ENCODE assay signal across 9 cellular contexts in genomic region chr20:46010491-46011405, GRCh38. TPM values are rescaled to one million over a fixed set of nuclear protein-coding genes. Genes with fewer than 3 reads are reported as not detected.
DNase-seq lines count a peak whose midpoint lies in the region; ATAC-seq, FAIRE-seq and TF ChIP-seq lines count a peak whose summit lies in the region.
"Had no signal": no experiment of that assay in that cellular context is flagged by ENCODE, and none has a peak within 500 bp of the region (broad histone marks: within the 10 kb centered on the region; RNA-seq: fewer than 3 reads in every experiment).

No MANE protein-coding gene starts in this region.

- 0 out of 2 replicates have a peak, but pooled peaks cover 2% of the 10 kb centered on the region for H4K20me1 ChIP-seq in K562 (replicated peaks; ENCODE audit: control insufficient read depth, insufficient read depth, low read length)

- H3K4me2 ChIP-seq in K562 (ENCODE audit: insufficient read depth, low read length), result no peak overlapping the region

- peak overlapping the region; percentile 71 for H3K4me3 Mint-ChIP-seq in T-helper 2 cell treated with Interferon-gamma antibody and Interleukin-4, amounts not matched to agents 5 μg/mL and 100 μg/mL, for 36 hours

- H3K9me3 ChIP-seq in K562 (replicated peaks; ENCODE audit: control insufficient read depth, insufficient read depth, low read depth, low read length) (no peaks in the 10 kb centered on the region), SJCRH30 (replicated peaks) (no peaks in the 10 kb centered on the region; the same call in 1 of the 2 replicates)

- peak; percentile 35 for DNase-seq in T-helper 2 cell treated with Interferon-gamma antibody and Interleukin-4, amounts not matched to agents 5 μg/mL and 100 μg/mL, for 36 hours (ENCODE audit: low spot score)
- DNase-seq in K562 (ENCODE audit: extremely low read depth in 1 of 4, low spot score in 3 of 4) (no peak), retina (peak; percentile 49), SJCRH30 (no peak), cortex of kidney (lab: John Stamatoyannopoulos, UW) (no peak), iPS-NIHi11 (ENCODE audit: low spot score) (no peak), NCI-H1092 (lab: John Stamatoyannopoulos, UW) (no peak)
- DNase-seq: GDM1 had no signal

- intact Hi-C loops in K562 (cut with micrococcal nuclease), result loop anchor here (1.0 kb wide), 1 partner anchor 38 kb away; the partner anchor contains the start of gene ZNF335

- POLR2A ChIA-PET in K562 (lab: Yijun Ruan, JAX), result no interaction called here

- peak overlapping the region; percentile 33 for H3K27ac Mint-ChIP-seq in T-helper 2 cell treated with Interferon-gamma antibody and Interleukin-4, amounts not matched to agents 5 μg/mL and 100 μg/mL, for 36 hours

- no peak overlapping the region for H3K27ac ChIP-seq in K562 (ENCODE audit: extremely low read depth, low read depth, low read length)
- no peak overlapping the region for H3K27ac ChIP-seq in SJCRH30

- H3K27me3 Mint-ChIP-seq in T-helper 2 cell treated with Interferon-gamma antibody and Interleukin-4, amounts not matched to agents 5 μg/mL and 100 μg/mL, for 36 hours (ENCODE audit: low read depth), result peaks cover 62% of the 10 kb centered on the region

- H3K27me3 ChIP-seq in K562 (ENCODE audit: control insufficient read depth in 2 of 2, insufficient read depth in 2 of 2, low read length in 2 of 2), result peaks cover 22 to 45% of the 10 kb centered on the region in 2 experiments
- peaks cover 3% of the 10 kb centered on the region; the same call in 1 of the 2 replicates for H3K27me3 ChIP-seq in SJCRH30

- H3K9me1 ChIP-seq in K562 (ENCODE audit: control insufficient read depth, insufficient read depth, low read length), result no peaks in the 10 kb centered on the region

- TF ChIP-seq RAD21 in K562 (CRISPR knock-in tag; conservative IDR thresholded peaks at IDR 0.05 in 1 of 2, IDR thresholded peaks at IDR 0.05 in 1 of 2), result no peak

- no TSS peak for BruUV-seq in K562 (replicated peaks; lab: Mats Ljungman, UMichigan)

- H3K9ac ChIP-seq in K562 (ENCODE audit: insufficient read depth in 1 of 2, low read depth in 2 of 2, low read length in 2 of 2), result no peak overlapping the region

- ATAC-seq in K562, result no peak

- H3K4me1 ChIP-seq in K562 (replicated peaks in 1 of 2; ENCODE audit: control insufficient read depth in 2 of 2, insufficient read depth in 2 of 2, low read length in 2 of 2), result peaks cover 0 to 42% of the 10 kb centered on the region in 2 experiments; a peak in 2 of 5 replicates
- no peaks in the 10 kb centered on the region for H3K4me1 ChIP-seq in SJCRH30

- no peak overlapping the region for H2AFZ ChIP-seq in K562 (ENCODE audit: low read depth, low read length)

- TF ChIP-seq POLR2A in K562 (conservative IDR thresholded peaks at IDR 0.05), result no peak

- H3K9me3 Mint-ChIP-seq in T-helper 2 cell treated with Interferon-gamma antibody and Interleukin-4, amounts not matched to agents 5 μg/mL and 100 μg/mL, for 36 hours, result no peaks in the 10 kb centered on the region

- in situ Hi-C loops in K562 (cut with MboI), result no loop called here

- 41% methylated on average over 58 of the region's 74 CpGs for WGBS in K562 (ENCODE audit: insufficient coverage, low coverage, missing lambda C conversion rate)

- no peak for TF ChIP-seq EP300 in K562 (IDR thresholded peaks at IDR 0.05; ENCODE audit: low read length)

- FAIRE-seq in K562 (lab: Jason Lieb, UNC), result no peak

- no peaks in the 10 kb centered on the region for H3K79me2 ChIP-seq in K562 (ENCODE audit: control insufficient read depth, insufficient read depth, low read length)

- peak overlapping the region; percentile 2 for H3K4me3 ChIP-seq in GM12875 (ENCODE audit: low read depth, low read length)
- no peak overlapping the region for H3K4me3 ChIP-seq in K562
- H3K4me3 ChIP-seq in SJCRH30, result no peak overlapping the region

- H3K36me3 ChIP-seq in K562 (ENCODE audit: control insufficient read depth, insufficient read depth, low read length) (no peaks in the 10 kb centered on the region), SJCRH30 (no peaks in the 10 kb centered on the region)

- peaks cover 50% of the 10 kb centered on the region for H3K4me1 Mint-ChIP-seq in T-helper 2 cell treated with Interferon-gamma antibody and Interleukin-4, amounts not matched to agents 5 μg/mL and 100 μg/mL, for 36 hours (ENCODE audit: low read depth)

- peaks cover 2% of the 10 kb centered on the region for H3K36me3 Mint-ChIP-seq in T-helper 2 cell treated with Interferon-gamma antibody and Interleukin-4, amounts not matched to agents 5 μg/mL and 100 μg/mL, for 36 hours (ENCODE audit: low read depth)

- TF ChIP-seq CTCF in GM12875 (IDR thresholded peaks at IDR 0.05; ENCODE audit: borderline replicate concordance, insufficient read depth, low read depth, low read length), result no peak
- TF ChIP-seq CTCF in K562 (IDR thresholded peaks at IDR 0.05 in 2 of 3, conservative IDR thresholded peaks at IDR 0.05 in 1 of 3; ENCODE audit: insufficient read depth in 2 of 3, low read depth in 1 of 3, low read length in 3 of 3), result no peak

- CTCF ChIA-PET in K562 (lab: Yijun Ruan, JAX; ENCODE audit: low intra/inter-chr PET ratio), result interaction anchor here (0.6 to 0.7 kb wide), 2 partner anchors 11 to 39 kb away, joined by 3 to 4 read pairs; partner anchors contain the start of gene ZNF335

TF ChIP-seq in K562, 482 proteins besides CTCF, POLR2A, EP300 and RAD21:
- TF ChIP-seq MEF2D (tag; conservative IDR thresholded peaks at IDR 0.05; ENCODE audit: low read depth) (no peak), ZNF263 (CRISPR knock-in tag; IDR thresholded peaks at IDR 0.05; ENCODE audit: borderline replicate concordance) (peak; percentile 3; the same call in 1 of the 2 replicates)
TF ChIP-seq in K562: peak in this region for 1.

RNA-seq across cellular contexts. Expression of gene MMP9, which starts 2.0 kb away (rescaled TPM):
- not detected in 2 replicates for total RNA-seq in K562 (2011; cell fraction: chromatin; rRNA removed; ENCODE audit: low replicate concordance)
- total RNA-seq in K562 (2011; cell fraction: nucleolus; rRNA removed), result not detected in 2 replicates
- total RNA-seq in K562 (2011; cell fraction: nucleoplasm; rRNA removed), result not detected in 2 replicates
- total RNA-seq in K562 (2014; rRNA removed) (0.04 TPM in 1 of 2 replicates, not detected in the other), K562 (2014; rRNA removed; fragmentation: Illumina TruSeq; extraction: Trizol) (not detected in 2 replicates), K562 (2015; rRNA removed; fragmentation: Illumina TruSeq; extraction: Trizol) (not detected in 2 replicates), K562 (2021) (not detected in 2 replicates)
- polyA plus RNA-seq in K562 (2011; rRNA removed) (not detected in 2 replicates), K562 (2014; fragmentation: Illumina TruSeq; extraction: Trizol) (not detected in 2 replicates), K562 (2014; fragmentation: Nextera tagmentation; extraction: Ambion mirVana) (not detected), K562 (2014; rRNA removed) (0.07 TPM in 1 of 2 replicates, not detected in the other)
- 0.03 TPM in 1 of 2 replicates, not detected in the other for polyA plus RNA-seq in K562 (2011; cell fraction: cytosol; rRNA removed)
- not detected in 2 replicates for polyA plus RNA-seq in K562 (2011; cell fraction: nucleus; rRNA removed)
- 0.04 TPM in 1 of 2 replicates, not detected in the other for polyA plus RNA-seq in K562 (2012)
- polyA minus RNA-seq in K562 (2011; rRNA and poly(A)+ RNA removed), result not detected in 2 replicates
- not detected in 2 replicates for polyA minus RNA-seq in K562 (2011; cell fraction: cytosol; rRNA and poly(A)+ RNA removed)
- polyA minus RNA-seq in K562 (2011; cell fraction: nucleus; rRNA and poly(A)+ RNA removed), result not detected in 2 replicates
- total RNA-seq in SJCRH30 (2014; rRNA removed; shearing (Covaris generic)), result 0.06 TPM in 1 of 2 replicates, not detected in the other

RNA-seq across cellular contexts. Expression of gene SLC12A5, which starts 18.3 kb away (rescaled TPM):
- total RNA-seq in K562 (2011; cell fraction: chromatin; rRNA removed; ENCODE audit: low replicate concordance), result 1.3 and 3.1 TPM in 2 replicates
- total RNA-seq in K562 (2011; cell fraction: nucleolus; rRNA removed), result 1.4 and 2.2 TPM in 2 replicates
- 1.5 and 3.8 TPM in 2 replicates for total RNA-seq in K562 (2011; cell fraction: nucleoplasm; rRNA removed)
- total RNA-seq in K562 (2014; rRNA removed) (2.2 and 2.4 TPM in 2 replicates), K562 (2014; rRNA removed; fragmentation: Illumina TruSeq; extraction: Trizol) (0.36 and 1.4 TPM in 2 replicates), K562 (2015; rRNA removed; fragmentation: Illumina TruSeq; extraction: Trizol) (1.2 and 4.1 TPM in 2 replicates), K562 (2021) (5.3 and 6.2 TPM in 2 replicates)
- polyA plus RNA-seq in K562 (2011; rRNA removed) (1.8 and 3.0 TPM in 2 replicates), K562 (2014; fragmentation: Illumina TruSeq; extraction: Trizol) (6.2 and 6.7 TPM in 2 replicates), K562 (2014; fragmentation: Nextera tagmentation; extraction: Ambion mirVana) (1 to 10 TPM in 1 of 2 experiments, under 1 TPM in 1; 0.71 to 2.1 TPM), K562 (2014; rRNA removed) (7.5 and 8.5 TPM in 2 replicates)
- polyA plus RNA-seq in K562 (2011; cell fraction: cytosol; rRNA removed), result 3.9 and 11.1 TPM in 2 replicates
- 3.3 and 4.6 TPM in 2 replicates for polyA plus RNA-seq in K562 (2011; cell fraction: nucleus; rRNA removed)
- 10.0 and 16.1 TPM in 2 replicates for polyA plus RNA-seq in K562 (2012)
- 0.66 TPM in 1 of 2 replicates, not detected in the other for polyA minus RNA-seq in K562 (2011; rRNA and poly(A)+ RNA removed)
- polyA minus RNA-seq in K562 (2011; cell fraction: cytosol; rRNA and poly(A)+ RNA removed), result 3.9 TPM in 1 of 2 replicates, not detected in the other
- polyA minus RNA-seq in K562 (2011; cell fraction: nucleus; rRNA and poly(A)+ RNA removed), result 0.40 and 0.44 TPM in 2 replicates
- total RNA-seq in SJCRH30 (2014; rRNA removed; shearing (Covaris generic)), result 3.8 and 8.6 TPM in 2 replicates

RNA-seq across cellular contexts. Expression of gene ZNF335, which starts 38.7 kb away (rescaled TPM):
- 44.9 and 117 TPM in 2 replicates for total RNA-seq in K562 (2011; cell fraction: chromatin; rRNA removed; ENCODE audit: low replicate concordance)
- 57.4 and 66.4 TPM in 2 replicates for total RNA-seq in K562 (2011; cell fraction: nucleolus; rRNA removed)
- total RNA-seq in K562 (2011; cell fraction: nucleoplasm; rRNA removed), result 50.4 and 55.9 TPM in 2 replicates
- total RNA-seq in K562 (2014; rRNA removed) (11.6 and 14.0 TPM in 2 replicates), K562 (2014; rRNA removed; fragmentation: Illumina TruSeq; extraction: Trizol) (3.3 and 4.3 TPM in 2 replicates), K562 (2015; rRNA removed; fragmentation: Illumina TruSeq; extraction: Trizol) (7.6 and 7.7 TPM in 2 replicates), K562 (2021) (13.8 and 16.0 TPM in 2 replicates)
- polyA plus RNA-seq in K562 (2011; rRNA removed) (4.8 and 9.5 TPM in 2 replicates), K562 (2014; fragmentation: Illumina TruSeq; extraction: Trizol) (9.0 and 12.6 TPM in 2 replicates), K562 (2014; fragmentation: Nextera tagmentation; extraction: Ambion mirVana) (under 1 TPM; 0.39 to 0.50 TPM), K562 (2014; rRNA removed) (10.4 and 13.2 TPM in 2 replicates)
- polyA plus RNA-seq in K562 (2011; cell fraction: cytosol; rRNA removed), result 5.6 and 9.3 TPM in 2 replicates
- 35.4 and 61.3 TPM in 2 replicates for polyA plus RNA-seq in K562 (2011; cell fraction: nucleus; rRNA removed)
- 8.2 and 13.0 TPM in 2 replicates for polyA plus RNA-seq in K562 (2012)
- polyA minus RNA-seq in K562 (2011; rRNA and poly(A)+ RNA removed), result 8.5 and 9.4 TPM in 2 replicates
- 6.1 and 7.8 TPM in 2 replicates for polyA minus RNA-seq in K562 (2011; cell fraction: cytosol; rRNA and poly(A)+ RNA removed)
- polyA minus RNA-seq in K562 (2011; cell fraction: nucleus; rRNA and poly(A)+ RNA removed), result 23.6 and 24.7 TPM in 2 replicates
- total RNA-seq in SJCRH30 (2014; rRNA removed; shearing (Covaris generic)), result 12.5 and 14.2 TPM in 2 replicates

Comparison
In these comparisons a context has a peak if more than half of its experiments do, and no peak if none do; other contexts are left out.
1. DNase-seq: peak in T-helper 2 cell treated with Interferon-gamma antibody and Interleukin-4, amounts not matched to agents 5 μg/mL and 100 μg/mL, for 36 hours (single experiment) and retina (single experiment); none in K562 (0 of 4), SJCRH30 (0 of 2), cortex of kidney (single experiment), iPS-NIHi11 (single experiment) and NCI-H1092 (single experiment).